Comparison of ENCODE assay signal across 18 cellular contexts in genomic region chr18:25704096-25704870, GRCh38.
DNase-seq lines count a peak whose midpoint lies in the region; ATAC-seq and TF ChIP-seq lines count a peak whose summit lies in the region.
"Had no signal": no experiment of that assay in that cellular context is flagged by ENCODE, and none has a peak within 500 bp of the region (broad histone marks: within the 10 kb centered on the region; RNA-seq: fewer than 3 reads in every experiment).

No MANE protein-coding gene starts in this region.

- intact Hi-C loops in left lung (cut with DNase I), result no loop called here

- peak overlapping the region; percentile 82 for H3K27ac ChIP-seq in endodermal cell (ENCODE audit: low read depth, low read length)
- no peak overlapping the region for H3K27ac ChIP-seq in left lung
- H3K27ac ChIP-seq: BLaER1 had no signal

- WGBS in endodermal cell (ENCODE audit: insufficient coverage in 1 of 2, insufficient read length in 1 of 2), 2 experiments, result 90 to 93% methylated on average over 15 of the region's 15 CpGs

- in situ Hi-C loops in ACHN (cut with HindIII; ENCODE audit: low pct_ligation_motif_present, low pct_unique_long_range_greater_than_20kb, low sequenced_read_pairs), result no loop called here

- DNase-seq in DMS79 (lab: John Stamatoyannopoulos, UW) (peak; percentile 69), RPMI7951 (ENCODE audit: low read depth) (peak; percentile 65), endodermal cell (no peak), left lung (no peak), HUDEP-2 (lab: John Stamatoyannopoulos, UW; ENCODE audit: unreplicated experiment in 76 of 76) (no peak), ACHN (no peak)
- DNase-seq: CD8-positive, alpha-beta T cell; GDM1; H7; IMR-90; NCI-H1417; NCI-H2029; NCI-H774; PC-3 had no signal

- peak overlapping the region; percentile 1 for H2AFZ ChIP-seq in neuron (ENCODE audit: low read depth, low read length)

- no peak overlapping the region for H3K4me3 ChIP-seq in endodermal cell (ENCODE audit: low read length)
- H3K4me3 ChIP-seq in neuron (ENCODE audit: low read length), result peak overlapping the region; percentile 3
- H3K4me3 ChIP-seq in left lung, result no peak overlapping the region
- H3K4me3 ChIP-seq: BLaER1, GM12878 had no signal

- H3K9me3 ChIP-seq in endodermal cell (ENCODE audit: control insufficient read depth, low read length) (no peaks in the 10 kb centered on the region), neuron (ENCODE audit: low read length) (no peaks in the 10 kb centered on the region), left lung (no peaks in the 10 kb centered on the region)
- H3K9me3 ChIP-seq: BLaER1 had no signal

- no peaks in the 10 kb centered on the region for H3K9me3 Mint-ChIP-seq in endodermal cell
- H3K9me3 Mint-ChIP-seq: CD8-positive, alpha-beta T cell had no signal

- no peaks in the 10 kb centered on the region for H3K4me1 ChIP-seq in endodermal cell (ENCODE audit: control insufficient read depth, insufficient read depth, low read length)
- H3K4me1 ChIP-seq in neuron (ENCODE audit: insufficient read depth, low read length), result peaks cover 21% of the 10 kb centered on the region
- H3K4me1 ChIP-seq in left lung, result no peaks in the 10 kb centered on the region
- H3K4me1 ChIP-seq: BLaER1 had no signal

- peaks cover 24% of the 10 kb centered on the region for H3K4me1 Mint-ChIP-seq in endodermal cell

- no peaks in the 10 kb centered on the region for H3K36me3 ChIP-seq in endodermal cell (ENCODE audit: control insufficient read depth, insufficient read depth, low read length)
- no peaks in the 10 kb centered on the region for H3K36me3 ChIP-seq in neuron (ENCODE audit: insufficient read depth, low read length)
- H3K36me3 ChIP-seq in left lung, result no peaks in the 10 kb centered on the region
- H3K36me3 ChIP-seq: BLaER1 had no signal

- H3K4me3 Mint-ChIP-seq in endodermal cell, result no peak overlapping the region
- H3K4me3 Mint-ChIP-seq: CD8-positive, alpha-beta T cell had no signal

- H3K9ac ChIP-seq in endodermal cell (ENCODE audit: extremely low read depth, low read length, poor library complexity, severe bottlenecking), result no peak overlapping the region
- H3K9ac ChIP-seq: BLaER1 had no signal

- no peak overlapping the region for H3K27ac Mint-ChIP-seq in endodermal cell
- H3K27ac Mint-ChIP-seq: CD8-positive, alpha-beta T cell had no signal

- TF ChIP-seq CTCF in endodermal cell (conservative IDR thresholded peaks at IDR 0.05) (no peak), left lung (IDR thresholded peaks at IDR 0.05) (no peak)

- H3K27me3 Mint-ChIP-seq in endodermal cell (ENCODE audit: insufficient read depth), result peaks cover 33% of the 10 kb centered on the region

- ATAC-seq in left lung (no peak), GM19328 (IDR thresholded peaks at IDR 0.05; ENCODE audit: unreplicated experiment) (no peak)
- ATAC-seq: CD8-positive, alpha-beta T cell; GM12878; PC-3 had no signal

- H3K27me3 ChIP-seq in endodermal cell (ENCODE audit: control insufficient read depth, insufficient read depth, low read length, poor library complexity, severe bottlenecking) (peaks cover 20% of the 10 kb centered on the region), neuron (ENCODE audit: insufficient read depth, low read length) (no peaks in the 10 kb centered on the region), left lung (no peaks in the 10 kb centered on the region)
- H3K27me3 ChIP-seq: BLaER1 had no signal

- H3K36me3 Mint-ChIP-seq in endodermal cell (ENCODE audit: low read depth), result no peaks in the 10 kb centered on the region
- H3K36me3 Mint-ChIP-seq: CD8-positive, alpha-beta T cell had no signal

Comparison
In these comparisons a context has a peak if more than half of its experiments do, and no peak if none do; other contexts are left out.
1. DNase-seq: peak in DMS79 (single experiment) and RPMI7951 (single experiment); none in endodermal cell (single experiment), left lung (0 of 2), HUDEP-2 (0 of 76) and ACHN (single experiment).